In genomic region chr6:41466437-41466990, GRCh38 we compare ENCODE assay signal across 28 cellular contexts.
DNase-seq lines count a peak whose midpoint lies in the region; ATAC-seq and TF ChIP-seq lines count a peak whose summit lies in the region.
"Had no signal": no experiment of that assay in that cellular context is flagged by ENCODE, and none has a peak within 500 bp of the region (broad histone marks: within the 10 kb centered on the region; RNA-seq: fewer than 3 reads in every experiment).

No MANE protein-coding gene starts in this region.

- H3K27me3 ChIP-seq in subcutaneous abdominal adipose tissue (ENCODE audit: control insufficient read depth in 5 of 5, insufficient read depth in 4 of 5, low read length in 5 of 5) = peaks cover 0 to 22% (median 8%) of the 10 kb centered on the region in 5 donors

- DNase-seq in SIG-M5 treated with dmso at 0.1 percent for 504 hours (lab: John Stamatoyannopoulos, UW; ENCODE audit: unreplicated experiment) (peak; percentile 78), SIG-M5 (lab: John Stamatoyannopoulos, UW) (no peak), SKM-1 (lab: John Stamatoyannopoulos, UW; ENCODE audit: unreplicated experiment) (peak; percentile 64), epithelial cell of esophagus (ENCODE audit: low read depth) (peak; percentile 35), HFFc6 (no peak)
- DNase-seq: activated CD4-positive, alpha-beta T cell treated with anti-CD3 and anti-CD28 coated beads, Interleukin-2, amount 50 U/mL, for 1 hour; activated CD8-positive, alpha-beta memory T cell treated with anti-CD3 and anti-CD28 coated beads, Interleukin-2, amount 10 ng/mL, durations not matched to agents 7 days and 5 days; activated naive CD4-positive, alpha-beta T cell treated with anti-CD3 and anti-CD28 coated beads, Interleukin-2, amount 10 ng/mL, durations not matched to agents 7 days and 5 days; CD8-positive, alpha-beta memory T cell; dermis blood vessel endothelial cell; GDM1; GOT3; heart left ventricle; Kasumi-1; left colon; mesendoderm; NCI-H1105 treated with DMSO at 0.1 percent for 48 hours; NCI-H2029 treated with DMSO at 0.1 percent for 48 hours; NCI-H446; psoas muscle; SK-N-SH; T-helper 9 cell; trophoblast cell had no signal

- H3K4me1 ChIP-seq in subcutaneous abdominal adipose tissue (ENCODE audit: control insufficient read depth in 5 of 5, insufficient read depth in 5 of 5, low read length in 5 of 5) = peaks cover 0 to 33% (median 31%) of the 10 kb centered on the region in 5 donors

- peak overlapping the region; percentile 41 for H3K27ac ChIP-seq in subcutaneous abdominal adipose tissue (ENCODE audit: low read depth, low read length)
- H3K27ac ChIP-seq: 22Rv1, heart left ventricle, psoas muscle, skin epidermis had no signal

- H3K27me3 Mint-ChIP-seq in HFFc6 (ENCODE audit: insufficient read depth) = peaks cover 20% of the 10 kb centered on the region

- H3K9ac ChIP-seq in subcutaneous abdominal adipose tissue (ENCODE audit: low read length in 5 of 5) = no peak overlapping the region
- H3K9ac ChIP-seq: SK-N-SH had no signal

- no peak for ATAC-seq in HG03095 (IDR thresholded peaks at IDR 0.05; ENCODE audit: unreplicated experiment)
- ATAC-seq in GM18502 (IDR thresholded peaks at IDR 0.05; ENCODE audit: poor library complexity, unreplicated experiment) = no peak
- ATAC-seq: activated CD8-positive, alpha-beta memory T cell treated with anti-CD3 and anti-CD28 coated beads, Interleukin-2, amount 10 ng/mL, durations not matched to agents 7 days and 5 days; heart left ventricle; left colon had no signal

- no peaks in the 10 kb centered on the region for H3K36me3 ChIP-seq in subcutaneous abdominal adipose tissue (ENCODE audit: control insufficient read depth in 5 of 5, insufficient read depth in 5 of 5, low read length in 5 of 5)
- H3K36me3 ChIP-seq: heart left ventricle had no signal

- H3K4me3 ChIP-seq in epithelial cell of esophagus (ENCODE audit: low read length) (no peak overlapping the region), subcutaneous abdominal adipose tissue (ENCODE audit: low read depth in 1 of 5, low read length in 5 of 5) (no peak overlapping the region)
- H3K4me3 ChIP-seq: heart left ventricle, psoas muscle, skin epidermis had no signal

- H3K4me3 Mint-ChIP-seq in HFFc6 = no peak overlapping the region
- H3K4me3 Mint-ChIP-seq: activated CD8-positive, alpha-beta memory T cell treated with anti-CD3 and anti-CD28 coated beads, Interleukin-2, amount 10 ng/mL, durations not matched to agents 7 days and 5 days; activated naive CD4-positive, alpha-beta T cell treated with anti-CD3 and anti-CD28 coated beads, Interleukin-2, amount 10 ng/mL, durations not matched to agents 7 days and 5 days; CD8-positive, alpha-beta memory T cell had no signal

- TF ChIP-seq CTCF in epithelial cell of esophagus (IDR thresholded peaks at IDR 0.05; ENCODE audit: insufficient read depth, low read depth, low read length, missing control alignments) (no peak), HFFc6 (IDR thresholded peaks at IDR 0.05) (no peak)

- no peaks in the 10 kb centered on the region for H3K9me3 ChIP-seq in subcutaneous abdominal adipose tissue (ENCODE audit: control insufficient read depth in 5 of 5, low read length in 5 of 5)
- H3K9me3 ChIP-seq: heart left ventricle, psoas muscle, SK-N-SH had no signal

- H3K9me3 Mint-ChIP-seq in HFFc6 = no peaks in the 10 kb centered on the region
- H3K9me3 Mint-ChIP-seq: activated naive CD4-positive, alpha-beta T cell treated with anti-CD3 and anti-CD28 coated beads, Interleukin-2, amount 10 ng/mL, durations not matched to agents 7 days and 5 days; CD8-positive, alpha-beta memory T cell had no signal

- H3K27ac Mint-ChIP-seq in HFFc6 = no peak overlapping the region
- H3K27ac Mint-ChIP-seq: activated CD8-positive, alpha-beta memory T cell treated with anti-CD3 and anti-CD28 coated beads, Interleukin-2, amount 10 ng/mL, durations not matched to agents 7 days and 5 days; activated naive CD4-positive, alpha-beta T cell treated with anti-CD3 and anti-CD28 coated beads, Interleukin-2, amount 10 ng/mL, durations not matched to agents 7 days and 5 days had no signal

- H3K36me3 Mint-ChIP-seq in HFFc6 (ENCODE audit: low read depth) = no peaks in the 10 kb centered on the region
- H3K36me3 Mint-ChIP-seq: activated CD8-positive, alpha-beta memory T cell treated with anti-CD3 and anti-CD28 coated beads, Interleukin-2, amount 10 ng/mL, durations not matched to agents 7 days and 5 days; activated naive CD4-positive, alpha-beta T cell treated with anti-CD3 and anti-CD28 coated beads, Interleukin-2, amount 10 ng/mL, durations not matched to agents 7 days and 5 days; CD8-positive, alpha-beta memory T cell had no signal

- peaks cover 25% of the 10 kb centered on the region for H3K4me1 Mint-ChIP-seq in HFFc6 (ENCODE audit: low read depth)

Comparison
In these comparisons a context has a peak if more than half of its experiments do, and no peak if none do; other contexts are left out.
1. DNase-seq: peak in SIG-M5 treated with dmso at 0.1 percent for 504 hours (single experiment), SKM-1 (single experiment) and epithelial cell of esophagus (single experiment); none in SIG-M5 (single experiment) and HFFc6 (single experiment).